21 cellular contexts compared by ENCODE assay signal in genomic region chr9:38281196-38281595, GRCh38.
DNase-seq lines count a peak whose midpoint lies in the region; ATAC-seq and TF ChIP-seq lines count a peak whose summit lies in the region.
"Had no signal": no experiment of that assay in that cellular context is flagged by ENCODE, and none has a peak within 500 bp of the region (broad histone marks: within the 10 kb centered on the region; RNA-seq: fewer than 3 reads in every experiment).

No MANE protein-coding gene starts in this region.

- H3K4me2 ChIP-seq in osteoblast (ENCODE audit: insufficient read depth, low read length) (no peak overlapping the region), PC-3 (ENCODE audit: low read length) (no peak overlapping the region)
- H3K4me2 ChIP-seq: BLaER1, GM23338 had no signal

- H2AFZ ChIP-seq in osteoblast (ENCODE audit: low read length) = no peak overlapping the region
- no peak overlapping the region for H2AFZ ChIP-seq in PC-3 (ENCODE audit: low read length)
- H2AFZ ChIP-seq: GM23338 had no signal

- CTCF ChIA-PET in activated CD8-positive, alpha-beta memory T cell treated with anti-CD3 and anti-CD28 coated beads, Interleukin-2, amount 10 ng/mL, durations not matched to agents 7 days and 5 days (lab: Charles Lee) = no interaction called here
- CTCF ChIA-PET in PC-3 (lab: Charles Lee) = no interaction called here

- H3K27ac ChIP-seq in esophagus muscularis mucosa (replicated peaks in 1 of 4) = no peak overlapping the region
- no peak overlapping the region for H3K27ac ChIP-seq in osteoblast (ENCODE audit: low read depth, low read length)
- no peak overlapping the region for H3K27ac ChIP-seq in PC-3 (ENCODE audit: low read length)
- H3K27ac ChIP-seq: 22Rv1, BLaER1, C4-2B had no signal

- H3K27me3 Mint-ChIP-seq in activated CD8-positive, alpha-beta memory T cell treated with anti-CD3 and anti-CD28 coated beads, Interleukin-2, amount 10 ng/mL, durations not matched to agents 7 days and 5 days = peaks cover 26% of the 10 kb centered on the region
- H3K27me3 Mint-ChIP-seq: CD4-positive, CD25-positive, alpha-beta regulatory T cell had no signal

- no peak for TF ChIP-seq EP300 in esophagus muscularis mucosa (IDR thresholded peaks at IDR 0.05)

- H3K9me2 ChIP-seq in PC-3 (replicated peaks; ENCODE audit: low read length) = no peaks in the 10 kb centered on the region

- no peak for TF ChIP-seq POLR2A in esophagus muscularis mucosa (IDR thresholded peaks at IDR 0.05; ENCODE audit: low read depth)

- H3K4me1 ChIP-seq in esophagus muscularis mucosa (no peaks in the 10 kb centered on the region), osteoblast (ENCODE audit: insufficient read depth, low read length) (no peaks in the 10 kb centered on the region), PC-3 (ENCODE audit: insufficient read depth, low read length) (no peaks in the 10 kb centered on the region)
- H3K4me1 ChIP-seq: BLaER1, Caco-2 had no signal

- peak; percentile 19 for DNase-seq in activated CD8-positive, alpha-beta memory T cell treated with anti-CD3 and anti-CD28 coated beads for 24 hours
- no peak for DNase-seq in activated CD8-positive, alpha-beta memory T cell treated with anti-CD3 and anti-CD28 coated beads, Interleukin-2, amount 10 ng/mL, durations not matched to agents 7 days and 5 days
- DNase-seq in esophagus muscularis mucosa (ENCODE audit: extremely low spot score) = peak; percentile 90
- DNase-seq in osteoblast (ENCODE audit: insufficient read length, low spot score, missing footprints) = peak; percentile 29
- no peak for DNase-seq in nucleus accumbens (lab: John Stamatoyannopoulos, UW)
- DNase-seq in PC-3 = no peak
- DNase-seq: Caco-2; CD4-positive, CD25-positive, alpha-beta regulatory T cell; DMS153; DMS79; EL; GDM1; H9 had no signal

- no peak for TF ChIP-seq CTCF in esophagus muscularis mucosa (IDR thresholded peaks at IDR 0.05)
- TF ChIP-seq CTCF in osteoblast (IDR thresholded peaks at IDR 0.05; ENCODE audit: extremely low read depth, low read depth, low read length) = no peak
- no peak for TF ChIP-seq CTCF in PC-3 (conservative IDR thresholded peaks at IDR 0.05; ENCODE audit: low read depth, low read length)

- no TSS peak for BruUV-seq in PC-3 (replicated peaks; lab: Mats Ljungman, UMichigan)

- H3K36me3 Mint-ChIP-seq in activated CD8-positive, alpha-beta memory T cell treated with anti-CD3 and anti-CD28 coated beads, Interleukin-2, amount 10 ng/mL, durations not matched to agents 7 days and 5 days = no peaks in the 10 kb centered on the region
- H3K36me3 Mint-ChIP-seq: CD4-positive, CD25-positive, alpha-beta regulatory T cell; CD8-positive, alpha-beta T cell had no signal

- ATAC-seq in activated CD8-positive, alpha-beta memory T cell treated with anti-CD3 and anti-CD28 coated beads, Interleukin-2, amount 10 ng/mL, durations not matched to agents 7 days and 5 days = no peak
- ATAC-seq in PC-3 = no peak
- ATAC-seq: CD8-positive, alpha-beta T cell; GM12878; GM23338; HCT116 had no signal

- H3K4me1 Mint-ChIP-seq in activated CD8-positive, alpha-beta memory T cell treated with anti-CD3 and anti-CD28 coated beads, Interleukin-2, amount 10 ng/mL, durations not matched to agents 7 days and 5 days = peaks cover 26% of the 10 kb centered on the region

- 87% methylated on average over 4 of the region's 4 CpGs for WGBS in esophagus muscularis mucosa

- no peaks in the 10 kb centered on the region for H3K79me2 ChIP-seq in osteoblast (ENCODE audit: insufficient read depth, low read length)
- H3K79me2 ChIP-seq in PC-3 (ENCODE audit: low read length) = no peaks in the 10 kb centered on the region

- H4K20me1 ChIP-seq in osteoblast (ENCODE audit: insufficient read depth, low read length) (no peaks in the 10 kb centered on the region), PC-3 (ENCODE audit: low read length) (no peaks in the 10 kb centered on the region)
- H4K20me1 ChIP-seq: BLaER1 had no signal

- H3K4me3 ChIP-seq in esophagus muscularis mucosa (no peak overlapping the region), osteoblast (ENCODE audit: insufficient read depth, low read length) (no peak overlapping the region), PC-3 (ENCODE audit: low read length) (no peak overlapping the region)
- H3K4me3 ChIP-seq: BLaER1, GM12878, GM23338 had no signal

- H3K9me3 ChIP-seq in esophagus muscularis mucosa (no peaks in the 10 kb centered on the region), osteoblast (ENCODE audit: low read depth, low read length) (no peaks in the 10 kb centered on the region), PC-3 (ENCODE audit: low read length) (no peaks in the 10 kb centered on the region)
- H3K9me3 ChIP-seq: BLaER1, Caco-2 had no signal

- no peak overlapping the region for H3K9ac ChIP-seq in PC-3 (ENCODE audit: low read length)
- H3K9ac ChIP-seq: BLaER1 had no signal

- H3K9me3 Mint-ChIP-seq in activated CD8-positive, alpha-beta memory T cell treated with anti-CD3 and anti-CD28 coated beads, Interleukin-2, amount 10 ng/mL, durations not matched to agents 7 days and 5 days (ENCODE audit: low read depth) = no peaks in the 10 kb centered on the region
- H3K9me3 Mint-ChIP-seq: CD8-positive, alpha-beta T cell; GM23338; H9 had no signal

- POLR2A ChIA-PET in PC-3 (lab: Charles Lee; ENCODE audit: unreplicated experiment) = no interaction called here

- no peak overlapping the region for H3K27ac Mint-ChIP-seq in activated CD8-positive, alpha-beta memory T cell treated with anti-CD3 and anti-CD28 coated beads, Interleukin-2, amount 10 ng/mL, durations not matched to agents 7 days and 5 days
- H3K27ac Mint-ChIP-seq: B cell; CD8-positive, alpha-beta T cell; GM23338; H9 had no signal

- intact Hi-C loops in esophagus muscularis mucosa (cut with DNase I) (loop anchor here (10.0 kb wide), 1 partner anchor 86 kb away; no protein-coding TSS in a partner anchor), PC-3 (cut with micrococcal nuclease) (no loop called here)

- H3K4me3 Mint-ChIP-seq in activated CD8-positive, alpha-beta memory T cell treated with anti-CD3 and anti-CD28 coated beads, Interleukin-2, amount 10 ng/mL, durations not matched to agents 7 days and 5 days = no peak overlapping the region
- H3K4me3 Mint-ChIP-seq: B cell; CD4-positive, CD25-positive, alpha-beta regulatory T cell; CD8-positive, alpha-beta T cell; GM23338; H9 had no signal

- H3K36me3 ChIP-seq in esophagus muscularis mucosa = no peaks in the 10 kb centered on the region
- H3K36me3 ChIP-seq in osteoblast (ENCODE audit: insufficient read depth, low read length) = no peaks in the 10 kb centered on the region
- H3K36me3 ChIP-seq in PC-3 (ENCODE audit: low read depth, low read length) = no peaks in the 10 kb centered on the region
- H3K36me3 ChIP-seq: BLaER1 had no signal

- H3K27me3 ChIP-seq in esophagus muscularis mucosa (no peaks in the 10 kb centered on the region), osteoblast (ENCODE audit: insufficient read depth, low read length) (peaks cover 14% of the 10 kb centered on the region), PC-3 (ENCODE audit: low read length) (no peaks in the 10 kb centered on the region)
- H3K27me3 ChIP-seq: BLaER1 had no signal

- H3F3A ChIP-seq in PC-3 (ENCODE audit: low read length, unreplicated experiment) = no peaks in the 10 kb centered on the region

Comparison
In these comparisons a context has a peak if more than half of its experiments do, and no peak if none do; other contexts are left out.
1. DNase-seq: peak in activated CD8-positive, alpha-beta memory T cell treated with anti-CD3 and anti-CD28 coated beads for 24 hours (single experiment), esophagus muscularis mucosa (single experiment) and osteoblast (single experiment); none in activated CD8-positive, alpha-beta memory T cell treated with anti-CD3 and anti-CD28 coated beads, Interleukin-2, amount 10 ng/mL, durations not matched to agents 7 days and 5 days (single experiment), nucleus accumbens (0 of 56) and PC-3 (single experiment).